Comparison of ENCODE assay signal across 14 cellular contexts in the genomic region with DNA sequence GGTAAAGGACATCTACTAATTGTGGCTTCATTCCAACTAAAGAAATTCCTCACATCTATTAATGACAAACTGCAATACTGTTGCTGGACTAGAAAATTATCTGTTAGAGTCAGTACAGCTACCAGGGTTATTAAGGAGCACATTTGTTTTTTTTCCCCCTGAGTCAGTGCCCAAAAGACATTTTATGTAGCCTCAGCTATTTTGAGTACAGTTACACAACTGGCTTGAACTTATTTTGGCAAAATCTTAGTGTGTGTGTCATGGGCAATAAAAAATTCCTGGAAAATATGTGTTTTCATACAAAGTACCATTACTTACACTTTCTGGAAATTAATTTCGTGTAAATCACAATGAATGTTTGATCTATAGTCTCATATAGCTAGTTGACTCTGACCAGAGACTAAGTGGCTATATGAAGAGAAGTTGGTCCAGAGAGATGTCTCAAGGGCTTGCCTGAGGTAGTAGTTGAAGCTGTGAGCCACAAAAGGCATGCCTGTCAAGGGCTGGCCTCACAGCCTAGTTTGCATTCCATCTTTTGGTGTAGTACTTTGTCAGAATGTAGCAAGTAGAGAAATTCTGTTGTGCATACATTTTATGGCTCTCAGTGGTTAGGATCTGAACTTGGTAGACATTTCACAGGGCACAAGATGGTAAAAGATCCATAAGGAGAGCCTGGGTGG.
A peak's percentile ranks its signal among the peaks of the same experiment; 100 is the strongest.
DNase-seq lines count a peak whose midpoint lies in the region; ATAC-seq and TF ChIP-seq lines count a peak whose summit lies in the region.
"Had no signal": no experiment of that assay in that cellular context is flagged by ENCODE, and none has a peak within 500 bp of the region (broad histone marks: within the 10 kb centered on the region; RNA-seq: fewer than 3 reads in every experiment).

No MANE protein-coding gene starts in this region.

- peaks cover 12% of the 10 kb centered on the region for H3K4me1 Mint-ChIP-seq in activated CD8-positive, alpha-beta T cell treated with anti-CD3 and anti-CD28 coated beads, Interleukin-2, amount 10 ng/mL, durations not matched to agents 7 days and 5 days (ENCODE audit: low read depth)
- peaks cover 12% of the 10 kb centered on the region for H3K4me1 Mint-ChIP-seq in activated T-cell treated with anti-CD3 and anti-CD28 coated beads, Interleukin-2, amount 50 U/mL, for 24 hours (ENCODE audit: low read depth)

- CTCF ChIA-PET in activated CD8-positive, alpha-beta T cell treated with anti-CD3 and anti-CD28 coated beads, Interleukin-2, amount 10 ng/mL, durations not matched to agents 7 days and 5 days (lab: Charles Lee): interaction anchor here (2.7 to 3.0 kb wide), 3 partner anchors 97 to 420 kb away, joined by 19 to 31 read pairs (median 20); no protein-coding TSS in a partner anchor

- H3K27me3 ChIP-seq in colonic mucosa (no peaks in the 10 kb centered on the region), aorta (ENCODE audit: control insufficient read depth in 1 of 2, insufficient read depth in 2 of 2, low read length in 1 of 2) (no peaks in the 10 kb centered on the region)

- peak; percentile 61 for ATAC-seq in Right ventricle myocardium superior (ENCODE audit: poor library complexity)
- peak; percentile 86 for ATAC-seq in aorta (ENCODE audit: low FRiP score)
- ATAC-seq in activated CD8-positive, alpha-beta T cell treated with anti-CD3 and anti-CD28 coated beads, Interleukin-2, amount 10 ng/mL, durations not matched to agents 7 days and 5 days: no peak
- ATAC-seq in GM19023 (IDR thresholded peaks at IDR 0.05; ENCODE audit: unreplicated experiment): no peak

- H3K9me3 Mint-ChIP-seq in activated CD8-positive, alpha-beta T cell treated with anti-CD3 and anti-CD28 coated beads, Interleukin-2, amount 10 ng/mL, durations not matched to agents 7 days and 5 days (ENCODE audit: insufficient read depth): no peaks in the 10 kb centered on the region
- no peaks in the 10 kb centered on the region for H3K9me3 Mint-ChIP-seq in activated T-cell treated with anti-CD3 and anti-CD28 coated beads, Interleukin-2, amount 50 U/mL, for 24 hours
- H3K9me3 Mint-ChIP-seq: activated CD4-positive, alpha-beta T cell treated with anti-CD3 and anti-CD28 coated beads, Interleukin-2, amount 10 ng/mL, durations not matched to agents 7 days and 5 days; IgD-negative memory B cell; T-helper 1 cell treated with Interleukin-12 subunit alpha and Interleukin-12 subunit beta and Interleukin-4 antibody, amounts not matched to agents 30 μg/mL and 1 μg/mL, for 36 hours had no signal

- no peak for DNase-seq in Right ventricle myocardium superior
- no peak for DNase-seq in cardiac septum (ENCODE audit: low spot score)
- DNase-seq in colonic mucosa: no peak
- peak; percentile 37 for DNase-seq in kidney tubule cell (ENCODE audit: low spot score)
- peak in 1 of 2 donors; percentile 36 for DNase-seq in aorta
- DNase-seq in activated CD8-positive, alpha-beta T cell treated with anti-CD3 and anti-CD28 coated beads, Interleukin-2, amount 10 ng/mL, durations not matched to agents 7 days and 5 days: no peak
- no peak for DNase-seq in activated T-cell treated with anti-CD3 and anti-CD28 coated beads, Interleukin-2, amount 50 U/mL, for 24 hours
- DNase-seq: activated CD4-positive, alpha-beta T cell treated with anti-CD3 and anti-CD28 coated beads, Interleukin-2, amount 10 ng/mL, durations not matched to agents 7 days and 5 days; activated gamma-delta T cell; DMS153; trophoblast cell had no signal

- TF ChIP-seq CTCF in colonic mucosa (IDR thresholded peaks at IDR 0.05): no peak

- H3K27me3 Mint-ChIP-seq in activated CD8-positive, alpha-beta T cell treated with anti-CD3 and anti-CD28 coated beads, Interleukin-2, amount 10 ng/mL, durations not matched to agents 7 days and 5 days (ENCODE audit: low read depth): peaks cover 43% of the 10 kb centered on the region
- H3K27me3 Mint-ChIP-seq in activated T-cell treated with anti-CD3 and anti-CD28 coated beads, Interleukin-2, amount 50 U/mL, for 24 hours: peaks cover 51% of the 10 kb centered on the region

- POLR2A ChIA-PET in activated CD8-positive, alpha-beta T cell treated with anti-CD3 and anti-CD28 coated beads, Interleukin-2, amount 10 ng/mL, durations not matched to agents 7 days and 5 days (lab: Charles Lee): no interaction called here

- peak overlapping the region; percentile 4 for H3K27ac ChIP-seq in colonic mucosa
- peak overlapping the region; percentile 79 to 94 for H3K27ac ChIP-seq in aorta (ENCODE audit: low read depth in 1 of 2, low read length in 2 of 2)

- H3K36me3 ChIP-seq in colonic mucosa: no peaks in the 10 kb centered on the region
- H3K36me3 ChIP-seq in aorta (ENCODE audit: control insufficient read depth in 1 of 2, insufficient read depth in 2 of 2, low read length in 1 of 2): no peaks in the 10 kb centered on the region

- intact Hi-C loops in Right ventricle myocardium superior (cut with DNase I): loop anchor here (5.0 kb wide), 2 partner anchors 95 to 410 kb away; no protein-coding TSS in a partner anchor
- intact Hi-C loops in cardiac septum (cut with DNase I): loop anchor here (2.0 to 5.0 kb wide), 2 partner anchors 85 to 98 kb away; no protein-coding TSS in a partner anchor
- intact Hi-C loops in colonic mucosa (cut with DNase I): loop anchor here (5.0 kb wide), 2 partner anchors 95 to 410 kb away; no protein-coding TSS in a partner anchor
- intact Hi-C loops in aorta (cut with DNase I): loop anchor here (5.0 to 10.0 kb wide), 4 partner anchors 95 to 415 kb away; a partner anchor contains a TSS

- H3K36me3 Mint-ChIP-seq in activated CD8-positive, alpha-beta T cell treated with anti-CD3 and anti-CD28 coated beads, Interleukin-2, amount 10 ng/mL, durations not matched to agents 7 days and 5 days (ENCODE audit: low read depth): no peaks in the 10 kb centered on the region
- no peaks in the 10 kb centered on the region for H3K36me3 Mint-ChIP-seq in activated T-cell treated with anti-CD3 and anti-CD28 coated beads, Interleukin-2, amount 50 U/mL, for 24 hours (ENCODE audit: low read depth)
- H3K36me3 Mint-ChIP-seq: IgD-negative memory B cell had no signal

- H3K4me1 ChIP-seq in colonic mucosa (no peaks in the 10 kb centered on the region), aorta (ENCODE audit: control insufficient read depth in 1 of 2, insufficient read depth in 2 of 2, low read length in 2 of 2) (peaks cover 3 to 11% of the 10 kb centered on the region in 2 donors)

- H3K9ac ChIP-seq in colonic mucosa (ENCODE audit: low read depth in 2 of 2, low read length in 2 of 2): no peak overlapping the region

- 6 to 7% methylated on average over 1 of the region's 1 CpG for WGBS in aorta, 2 donors

- H3K4me3 Mint-ChIP-seq in activated CD8-positive, alpha-beta T cell treated with anti-CD3 and anti-CD28 coated beads, Interleukin-2, amount 10 ng/mL, durations not matched to agents 7 days and 5 days: no peak overlapping the region
- no peak overlapping the region for H3K4me3 Mint-ChIP-seq in activated T-cell treated with anti-CD3 and anti-CD28 coated beads, Interleukin-2, amount 50 U/mL, for 24 hours
- H3K4me3 Mint-ChIP-seq: T-helper 1 cell treated with Interleukin-12 subunit alpha and Interleukin-12 subunit beta and Interleukin-4 antibody, amounts not matched to agents 30 μg/mL and 1 μg/mL, for 36 hours had no signal

- H3K27ac Mint-ChIP-seq in activated CD8-positive, alpha-beta T cell treated with anti-CD3 and anti-CD28 coated beads, Interleukin-2, amount 10 ng/mL, durations not matched to agents 7 days and 5 days: no peak overlapping the region
- no peak overlapping the region for H3K27ac Mint-ChIP-seq in activated T-cell treated with anti-CD3 and anti-CD28 coated beads, Interleukin-2, amount 50 U/mL, for 24 hours
- H3K27ac Mint-ChIP-seq: activated CD4-positive, alpha-beta T cell treated with anti-CD3 and anti-CD28 coated beads, Interleukin-2, amount 10 ng/mL, durations not matched to agents 7 days and 5 days; IgD-negative memory B cell; T-helper 1 cell treated with Interleukin-12 subunit alpha and Interleukin-12 subunit beta and Interleukin-4 antibody, amounts not matched to agents 30 μg/mL and 1 μg/mL, for 36 hours had no signal

- H3K9me3 ChIP-seq in colonic mucosa (no peaks in the 10 kb centered on the region), aorta (ENCODE audit: control insufficient read depth, low read length) (no peaks in the 10 kb centered on the region)

- H3K4me3 ChIP-seq in colonic mucosa: no peak overlapping the region
- H3K4me3 ChIP-seq in aorta (ENCODE audit: low read length in 2 of 2): no peak overlapping the region

Comparison
In these comparisons a context has a peak if more than half of its experiments do, and no peak if none do; other contexts are left out.
1. ATAC-seq: peak in Right ventricle myocardium superior (single experiment) and aorta (single experiment); none in activated CD8-positive, alpha-beta T cell treated with anti-CD3 and anti-CD28 coated beads, Interleukin-2, amount 10 ng/mL, durations not matched to agents 7 days and 5 days (single experiment) and GM19023 (single experiment).